In genomic region chr5:122773615-122774014, GRCh38 we compare ENCODE assay signal across 15 cellular contexts. TPM values are rescaled to one million over a fixed set of nuclear protein-coding genes. Genes with fewer than 3 reads are reported as not detected.
DNase-seq lines count a peak whose midpoint lies in the region; FAIRE-seq and TF ChIP-seq lines count a peak whose summit lies in the region.
"Had no signal": no experiment of that assay in that cellular context is flagged by ENCODE, and none has a peak within 500 bp of the region (broad histone marks: within the 10 kb centered on the region; RNA-seq: fewer than 3 reads in every experiment).

No MANE protein-coding gene starts in this region.

- H3K4me2 ChIP-seq in astrocyte (ENCODE audit: low read length) (no peak overlapping the region), neural progenitor cell (no peak overlapping the region)

- H3K9me3 Mint-ChIP-seq in T-helper 2 cell treated with Interferon-gamma antibody and Interleukin-4, amounts not matched to agents 5 μg/mL and 100 μg/mL, for 36 hours: no peaks in the 10 kb centered on the region
- H3K9me3 Mint-ChIP-seq in IgD-negative memory B cell: no peaks in the 10 kb centered on the region
- H3K9me3 Mint-ChIP-seq in astrocyte (ENCODE audit: unreplicated experiment): no peaks in the 10 kb centered on the region
- peaks cover 4% of the 10 kb centered on the region for H3K9me3 Mint-ChIP-seq in neural progenitor cell
- H3K9me3 Mint-ChIP-seq: H9 had no signal

- H3K4me1 ChIP-seq in astrocyte (ENCODE audit: insufficient read depth, low read length) (peaks cover 11% of the 10 kb centered on the region), neural progenitor cell (peaks cover 13% of the 10 kb centered on the region)

- peak overlapping the region; percentile 36 for H3K4me3 Mint-ChIP-seq in T-helper 2 cell treated with Interferon-gamma antibody and Interleukin-4, amounts not matched to agents 5 μg/mL and 100 μg/mL, for 36 hours
- peak overlapping the region in 3 of 4 donors; percentile 45 to 96 (median 52) for H3K4me3 Mint-ChIP-seq in IgD-negative memory B cell
- H3K4me3 Mint-ChIP-seq in astrocyte (ENCODE audit: unreplicated experiment): peak overlapping the region; percentile 73
- peak overlapping the region; percentile 74 for H3K4me3 Mint-ChIP-seq in neural progenitor cell

- no peak overlapping the region for H2AFZ ChIP-seq in astrocyte (ENCODE audit: low read depth, low read length)
- no peak overlapping the region for H2AFZ ChIP-seq in neural progenitor cell (replicated peaks)

- H3K27me3 Mint-ChIP-seq in T-helper 2 cell treated with Interferon-gamma antibody and Interleukin-4, amounts not matched to agents 5 μg/mL and 100 μg/mL, for 36 hours (ENCODE audit: low read depth): peaks cover 18% of the 10 kb centered on the region
- H3K27me3 Mint-ChIP-seq in IgD-negative memory B cell (peaks cover 2% of the 10 kb centered on the region), astrocyte (ENCODE audit: low read depth, unreplicated experiment) (no peaks in the 10 kb centered on the region), neural progenitor cell (ENCODE audit: insufficient read depth, low read depth) (no peaks in the 10 kb centered on the region)

- no peak overlapping the region for H3K27ac Mint-ChIP-seq in T-helper 2 cell treated with Interferon-gamma antibody and Interleukin-4, amounts not matched to agents 5 μg/mL and 100 μg/mL, for 36 hours
- H3K27ac Mint-ChIP-seq in IgD-negative memory B cell (peak overlapping the region; percentile 26 to 100 (median 97)), astrocyte (ENCODE audit: unreplicated experiment) (peak overlapping the region; percentile 67), neural progenitor cell (no peak overlapping the region)
- H3K27ac Mint-ChIP-seq: H9 had no signal

- TF ChIP-seq CTCF in astrocyte (IDR thresholded peaks at IDR 0.05; ENCODE audit: insufficient read depth, low read depth, low read length) (no peak), neural progenitor cell (IDR thresholded peaks at IDR 0.05) (no peak)

- H4K20me1 ChIP-seq in astrocyte (ENCODE audit: insufficient read depth, low read length): peaks cover 23% of the 10 kb centered on the region
- H4K20me1 ChIP-seq in neural progenitor cell (ENCODE audit: low read depth): peaks cover 14% of the 10 kb centered on the region

- no peak for FAIRE-seq in astrocyte (lab: Jason Lieb, UNC)
- FAIRE-seq: A549 had no signal

- peaks cover 36% of the 10 kb centered on the region for H3K79me2 ChIP-seq in astrocyte (ENCODE audit: insufficient read depth, low read length)
- H3K79me2 ChIP-seq in neural progenitor cell (ENCODE audit: low read depth): peaks cover 35% of the 10 kb centered on the region

- H3K27me3 ChIP-seq in astrocyte (ENCODE audit: insufficient read depth, low read length) (no peaks in the 10 kb centered on the region), neural progenitor cell (no peaks in the 10 kb centered on the region)
- H3K27me3 ChIP-seq: right atrium auricular region, testis had no signal

- no peak for DNase-seq in T-helper 2 cell treated with Interferon-gamma antibody and Interleukin-4, amounts not matched to agents 5 μg/mL and 100 μg/mL, for 36 hours (ENCODE audit: low spot score)
- DNase-seq in T-helper 2 cell (no peak), astrocyte (ENCODE audit: low read depth) (no peak), neural progenitor cell (ENCODE audit: low spot score) (no peak), cerebellum (ENCODE audit: low spot score) (no peak), SW 1271 (lab: John Stamatoyannopoulos, UW) (no peak)
- no peak for DNase-seq in stimulated activated CD4-positive, alpha-beta T cell treated with anti-CD3 and anti-CD28 coated beads, Interleukin-4, amount 100 ng/mL, for 24 hours
- DNase-seq: H9, hypothalamus, mesendoderm, NCI-H2029, testis had no signal

- H3K36me3 ChIP-seq in astrocyte (ENCODE audit: insufficient read depth, low read length) (no peaks in the 10 kb centered on the region), neural progenitor cell (no peaks in the 10 kb centered on the region)
- H3K36me3 ChIP-seq: right atrium auricular region had no signal

- H3K27ac ChIP-seq in astrocyte (ENCODE audit: low read depth, low read length): no peak overlapping the region
- H3K27ac ChIP-seq in neural progenitor cell: no peak overlapping the region
- H3K27ac ChIP-seq: testis had no signal

- H3K9ac ChIP-seq in astrocyte (ENCODE audit: low read length) (no peak overlapping the region), neural progenitor cell (no peak overlapping the region)

- peaks cover 4% of the 10 kb centered on the region for H3F3A ChIP-seq in neural progenitor cell (ENCODE audit: low read depth)

- H3K9me3 ChIP-seq in astrocyte (ENCODE audit: insufficient read depth, low read depth, low read length) (no peaks in the 10 kb centered on the region), neural progenitor cell (ENCODE audit: low read depth) (no peaks in the 10 kb centered on the region)
- H3K9me3 ChIP-seq: A549, right atrium auricular region, testis had no signal

- H3K36me3 Mint-ChIP-seq in T-helper 2 cell treated with Interferon-gamma antibody and Interleukin-4, amounts not matched to agents 5 μg/mL and 100 μg/mL, for 36 hours (ENCODE audit: low read depth): no peaks in the 10 kb centered on the region
- H3K36me3 Mint-ChIP-seq in IgD-negative memory B cell (peaks cover 4% of the 10 kb centered on the region), astrocyte (ENCODE audit: low read depth, unreplicated experiment) (no peaks in the 10 kb centered on the region), neural progenitor cell (no peaks in the 10 kb centered on the region)

- H3K4me3 ChIP-seq in astrocyte (ENCODE audit: insufficient read depth, low read depth, low read length) (no peak overlapping the region), neural progenitor cell (no peak overlapping the region)
- H3K4me3 ChIP-seq: testis had no signal

- H3K4me1 Mint-ChIP-seq in T-helper 2 cell treated with Interferon-gamma antibody and Interleukin-4, amounts not matched to agents 5 μg/mL and 100 μg/mL, for 36 hours (ENCODE audit: low read depth): peaks cover 20% of the 10 kb centered on the region
- H3K4me1 Mint-ChIP-seq in IgD-negative memory B cell (peaks cover 15 to 18% (median 16%) of the 10 kb centered on the region in 3 donors), astrocyte (ENCODE audit: low read depth, unreplicated experiment) (peaks cover 24% of the 10 kb centered on the region), neural progenitor cell (peaks cover 15% of the 10 kb centered on the region)

RNA-seq across cellular contexts. Expression of gene SNX2, which starts 1.3 kb away (rescaled TPM):
- polyA plus RNA-seq in IgD-negative memory B cell: 379 TPM
- total RNA-seq in astrocyte (82.8 and 87.2 TPM in 2 replicates), neural progenitor cell (ENCODE audit: low replicate concordance) (71.0 and 73.0 TPM in 2 replicates), cerebellum (74.2 TPM)

Comparison
In these comparisons a context has a peak if more than half of its experiments do, and no peak if none do; other contexts are left out.
1. H3K27ac Mint-ChIP-seq: peak in IgD-negative memory B cell (3 of 3) and astrocyte (single experiment); none in T-helper 2 cell treated with Interferon-gamma antibody and Interleukin-4, amounts not matched to agents 5 μg/mL and 100 μg/mL, for 36 hours (single experiment) and neural progenitor cell (single experiment).
2. Peak in every context shown above with its lines, with median percentiles within 50 percentile points of each other: H3K4me3 Mint-ChIP-seq.